Comparison of ENCODE assay signal across 12 cellular contexts in genomic region chr2:24489465-24489864, GRCh38. TPM values are rescaled to one million over a fixed set of nuclear protein-coding genes. Genes with fewer than 3 reads are reported as not detected.
DNase-seq lines count a peak whose midpoint lies in the region; ATAC-seq and TF ChIP-seq lines count a peak whose summit lies in the region.
"Had no signal": no experiment of that assay in that cellular context is flagged by ENCODE, and none has a peak within 500 bp of the region (broad histone marks: within the 10 kb centered on the region; RNA-seq: fewer than 3 reads in every experiment).

No MANE protein-coding gene starts in this region.

- DNase-seq in stimulated activated naive CD8-positive, alpha-beta T cell treated with anti-CD3 and anti-CD28 coated beads, Interleukin-15, Interleukin-2, amounts not matched to agents 100 U/mL and 50 U/mL, for 24 hours = no peak
- DNase-seq in activated T-cell treated with anti-CD3 and anti-CD28 coated beads, Interleukin-2, amount 50 U/mL, for 48 hours = peak; percentile 25 to 28
- no peak for DNase-seq in foreskin keratinocyte
- DNase-seq in NCI-H526 (lab: John Stamatoyannopoulos, UW) = no peak
- DNase-seq in islet precursor cell = no peak
- DNase-seq in NAMALWA (ENCODE audit: low spot score) = no peak
- DNase-seq: heart left ventricle, NCI-H1105 treated with DMSO at 0.1 percent for 48 hours, SW 1271 had no signal

- H3K27me3 ChIP-seq in mucosa of rectum (ENCODE audit: control insufficient read depth in 2 of 2, insufficient read depth in 2 of 2, low read length in 2 of 2) (no peaks in the 10 kb centered on the region), foreskin keratinocyte (peaks cover 22% of the 10 kb centered on the region)
- H3K27me3 ChIP-seq: heart left ventricle, testis had no signal

- H3K9me3 Mint-ChIP-seq in stimulated activated naive CD8-positive, alpha-beta T cell treated with anti-CD3 and anti-CD28 coated beads, Interleukin-15, Interleukin-2, amounts not matched to agents 100 ng/mL and 50 ng/mL, for 24 hours = no peaks in the 10 kb centered on the region

- no peak for ATAC-seq in stimulated activated naive CD8-positive, alpha-beta T cell treated with anti-CD3 and anti-CD28 coated beads, Interleukin-15, Interleukin-2, amounts not matched to agents 100 U/mL and 50 U/mL, for 24 hours
- ATAC-seq in foreskin keratinocyte = no peak

- no peak for TF ChIP-seq CTCF in foreskin keratinocyte (conservative IDR thresholded peaks at IDR 0.05)

- H3K36me3 Mint-ChIP-seq in stimulated activated naive CD8-positive, alpha-beta T cell treated with anti-CD3 and anti-CD28 coated beads, Interleukin-15, Interleukin-2, amounts not matched to agents 100 ng/mL and 50 ng/mL, for 24 hours (ENCODE audit: low read depth) = no peaks in the 10 kb centered on the region

- H3K4me1 ChIP-seq in mucosa of rectum (ENCODE audit: control insufficient read depth in 2 of 2, insufficient read depth in 2 of 2, low read length in 2 of 2) (peaks cover 19 to 32% of the 10 kb centered on the region in 2 donors), foreskin keratinocyte (peaks cover 8% of the 10 kb centered on the region)

- H3K27ac ChIP-seq in mucosa of rectum (ENCODE audit: low read depth in 2 of 2, low read length in 2 of 2) (peak overlapping the region; percentile 83 to 87), foreskin keratinocyte (no peak overlapping the region)

- H3K9ac ChIP-seq in mucosa of rectum (ENCODE audit: low read depth in 1 of 2, low read length in 2 of 2) = peak overlapping the region in 1 of 2 donors; percentile 63

- peak overlapping the region; percentile 96 for H3K27ac Mint-ChIP-seq in stimulated activated naive CD8-positive, alpha-beta T cell treated with anti-CD3 and anti-CD28 coated beads, Interleukin-15, Interleukin-2, amounts not matched to agents 100 ng/mL and 50 ng/mL, for 24 hours

- peak overlapping the region; percentile 90 for H3K4me3 Mint-ChIP-seq in stimulated activated naive CD8-positive, alpha-beta T cell treated with anti-CD3 and anti-CD28 coated beads, Interleukin-15, Interleukin-2, amounts not matched to agents 100 ng/mL and 50 ng/mL, for 24 hours

- H3K9me3 ChIP-seq in mucosa of rectum (ENCODE audit: control insufficient read depth in 2 of 2, low read length in 2 of 2) = no peaks in the 10 kb centered on the region
- H3K9me3 ChIP-seq: heart left ventricle, testis had no signal

- peaks cover 41% of the 10 kb centered on the region for H3K4me1 Mint-ChIP-seq in stimulated activated naive CD8-positive, alpha-beta T cell treated with anti-CD3 and anti-CD28 coated beads, Interleukin-15, Interleukin-2, amounts not matched to agents 100 ng/mL and 50 ng/mL, for 24 hours (ENCODE audit: low read depth)

- peaks cover under 1% of the 10 kb centered on the region for H3K27me3 Mint-ChIP-seq in stimulated activated naive CD8-positive, alpha-beta T cell treated with anti-CD3 and anti-CD28 coated beads, Interleukin-15, Interleukin-2, amounts not matched to agents 100 ng/mL and 50 ng/mL, for 24 hours

- no peaks in the 10 kb centered on the region for H3K36me3 ChIP-seq in mucosa of rectum (ENCODE audit: control insufficient read depth in 2 of 2, insufficient read depth in 2 of 2, low read length in 2 of 2)
- H3K36me3 ChIP-seq: heart left ventricle had no signal

- peak overlapping the region; percentile 60 to 76 for H3K4me3 ChIP-seq in mucosa of rectum (ENCODE audit: low read length in 2 of 2)

RNA-seq across cellular contexts. Expression of gene NCOA1, which starts 1.6 kb away (rescaled TPM):
- 5.3 and 6.0 TPM in 2 replicates for total RNA-seq in foreskin keratinocyte
- 1.0 and 1.1 TPM in 2 replicates for polyA plus RNA-seq in foreskin keratinocyte

Comparison
In these comparisons a context has a peak if more than half of its experiments do, and no peak if none do; other contexts are left out.
1. DNase-seq: peak in activated T-cell treated with anti-CD3 and anti-CD28 coated beads, Interleukin-2, amount 50 U/mL, for 48 hours (2 of 2); none in stimulated activated naive CD8-positive, alpha-beta T cell treated with anti-CD3 and anti-CD28 coated beads, Interleukin-15, Interleukin-2, amounts not matched to agents 100 U/mL and 50 U/mL, for 24 hours (single experiment), foreskin keratinocyte (0 of 2), NCI-H526 (0 of 2), islet precursor cell (single experiment) and NAMALWA (single experiment).